In genomic region chr18:59897321-59897954, GRCh38 we compare ENCODE assay signal across 1 cellular context.
TF ChIP-seq lines count a peak whose summit lies in the region.

No MANE protein-coding gene starts in this region.

TF ChIP-seq in GM23338, 12 proteins besides CTCF, POLR2A, EP300 and RAD21 (continued from another document):
- TF ChIP-seq, protein P1, sequence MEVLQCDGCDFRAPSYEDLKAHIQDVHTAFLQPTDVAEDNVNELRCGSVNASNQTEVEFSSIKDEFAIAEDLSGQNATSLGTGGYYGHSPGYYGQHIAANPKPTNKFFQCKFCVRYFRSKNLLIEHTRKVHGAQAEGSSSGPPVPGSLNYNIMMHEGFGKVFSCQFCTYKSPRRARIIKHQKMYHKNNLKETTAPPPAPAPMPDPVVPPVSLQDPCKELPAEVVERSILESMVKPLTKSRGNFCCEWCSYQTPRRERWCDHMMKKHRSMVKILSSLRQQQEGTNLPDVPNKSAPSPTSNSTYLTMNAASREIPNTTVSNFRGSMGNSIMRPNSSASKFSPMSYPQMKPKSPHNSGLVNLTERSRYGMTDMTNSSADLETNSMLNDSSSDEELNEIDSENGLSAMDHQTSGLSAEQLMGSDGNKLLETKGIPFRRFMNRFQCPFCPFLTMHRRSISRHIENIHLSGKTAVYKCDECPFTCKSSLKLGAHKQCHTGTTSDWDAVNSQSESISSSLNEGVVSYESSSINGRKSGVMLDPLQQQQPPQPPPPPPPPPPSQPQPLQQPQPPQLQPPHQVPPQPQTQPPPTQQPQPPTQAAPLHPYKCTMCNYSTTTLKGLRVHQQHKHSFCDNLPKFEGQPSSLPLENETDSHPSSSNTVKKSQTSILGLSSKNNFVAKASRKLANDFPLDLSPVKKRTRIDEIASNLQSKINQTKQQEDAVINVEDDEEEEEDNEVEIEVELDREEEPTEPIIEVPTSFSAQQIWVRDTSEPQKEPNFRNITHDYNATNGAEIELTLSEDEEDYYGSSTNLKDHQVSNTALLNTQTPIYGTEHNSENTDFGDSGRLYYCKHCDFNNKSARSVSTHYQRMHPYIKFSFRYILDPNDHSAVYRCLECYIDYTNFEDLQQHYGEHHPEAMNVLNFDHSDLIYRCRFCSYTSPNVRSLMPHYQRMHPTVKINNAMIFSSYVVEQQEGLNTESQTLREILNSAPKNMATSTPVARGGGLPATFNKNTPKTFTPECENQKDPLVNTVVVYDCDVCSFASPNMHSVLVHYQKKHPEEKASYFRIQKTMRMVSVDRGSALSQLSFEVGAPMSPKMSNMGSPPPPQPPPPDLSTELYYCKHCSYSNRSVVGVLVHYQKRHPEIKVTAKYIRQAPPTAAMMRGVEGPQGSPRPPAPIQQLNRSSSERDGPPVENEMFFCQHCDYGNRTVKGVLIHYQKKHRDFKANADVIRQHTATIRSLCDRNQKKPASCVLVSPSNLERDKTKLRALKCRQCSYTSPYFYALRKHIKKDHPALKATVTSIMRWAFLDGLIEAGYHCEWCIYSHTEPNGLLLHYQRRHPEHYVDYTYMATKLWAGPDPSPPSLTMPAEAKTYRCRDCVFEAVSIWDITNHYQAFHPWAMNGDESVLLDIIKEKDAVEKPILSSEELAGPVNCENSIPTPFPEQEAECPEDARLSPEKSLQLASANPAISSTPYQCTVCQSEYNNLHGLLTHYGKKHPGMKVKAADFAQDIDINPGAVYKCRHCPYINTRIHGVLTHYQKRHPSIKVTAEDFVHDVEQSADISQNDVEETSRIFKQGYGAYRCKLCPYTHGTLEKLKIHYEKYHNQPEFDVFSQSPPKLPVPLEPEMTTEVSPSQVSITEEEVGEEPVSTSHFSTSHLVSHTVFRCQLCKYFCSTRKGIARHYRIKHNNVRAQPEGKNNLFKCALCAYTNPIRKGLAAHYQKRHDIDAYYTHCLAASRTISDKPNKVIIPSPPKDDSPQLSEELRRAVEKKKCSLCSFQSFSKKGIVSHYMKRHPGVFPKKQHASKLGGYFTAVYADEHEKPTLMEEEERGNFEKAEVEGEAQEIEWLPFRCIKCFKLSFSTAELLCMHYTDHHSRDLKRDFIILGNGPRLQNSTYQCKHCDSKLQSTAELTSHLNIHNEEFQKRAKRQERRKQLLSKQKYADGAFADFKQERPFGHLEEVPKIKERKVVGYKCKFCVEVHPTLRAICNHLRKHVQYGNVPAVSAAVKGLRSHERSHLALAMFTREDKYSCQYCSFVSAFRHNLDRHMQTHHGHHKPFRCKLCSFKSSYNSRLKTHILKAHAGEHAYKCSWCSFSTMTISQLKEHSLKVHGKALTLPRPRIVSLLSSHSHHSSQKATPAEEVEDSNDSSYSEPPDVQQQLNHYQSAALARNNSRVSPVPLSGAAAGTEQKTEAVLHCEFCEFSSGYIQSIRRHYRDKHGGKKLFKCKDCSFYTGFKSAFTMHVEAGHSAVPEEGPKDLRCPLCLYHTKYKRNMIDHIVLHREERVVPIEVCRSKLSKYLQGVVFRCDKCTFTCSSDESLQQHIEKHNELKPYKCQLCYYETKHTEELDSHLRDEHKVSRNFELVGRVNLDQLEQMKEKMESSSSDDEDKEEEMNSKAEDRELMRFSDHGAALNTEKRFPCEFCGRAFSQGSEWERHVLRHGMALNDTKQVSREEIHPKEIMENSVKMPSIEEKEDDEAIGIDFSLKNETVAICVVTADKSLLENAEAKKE (CRISPR knock-in tag; IDR thresholded peaks at IDR 0.05): no peak
